ENCODE assay signal across 9 cellular contexts in genomic region chr5:35884125-35884788, GRCh38. TPM values are rescaled to one million over a fixed set of nuclear protein-coding genes. Genes with fewer than 3 reads are reported as not detected.
DNase-seq lines count a peak whose midpoint lies in the region; ATAC-seq and TF ChIP-seq lines count a peak whose summit lies in the region.
"Had no signal": no experiment of that assay in that cellular context is flagged by ENCODE, and none has a peak within 500 bp of the region (broad histone marks: within the 10 kb centered on the region; RNA-seq: fewer than 3 reads in every experiment).

No MANE protein-coding gene starts in this region.

- no peak overlapping the region for H3K4me3 Mint-ChIP-seq in activated CD4-positive, alpha-beta T cell treated with anti-CD3 and anti-CD28 coated beads, Interleukin-2, amount 10 ng/mL, durations not matched to agents 7 days and 5 days
- no peak overlapping the region for H3K4me3 Mint-ChIP-seq in activated CD8-positive, alpha-beta T cell treated with anti-CD3 and anti-CD28 coated beads, Interleukin-2, amount 10 ng/mL, durations not matched to agents 7 days and 5 days
- no peak overlapping the region for H3K4me3 Mint-ChIP-seq in naive B cell

- CTCF ChIA-PET in activated CD4-positive, alpha-beta T cell treated with anti-CD3 and anti-CD28 coated beads, Interleukin-2, amount 10 ng/mL, durations not matched to agents 7 days and 5 days (lab: Charles Lee), result interaction anchor here (0.7 kb wide), 1 partner anchor 42 kb away, joined by 3 read pairs; no protein-coding TSS in a partner anchor
- CTCF ChIA-PET in activated CD8-positive, alpha-beta T cell treated with anti-CD3 and anti-CD28 coated beads, Interleukin-2, amount 10 ng/mL, durations not matched to agents 7 days and 5 days (lab: Charles Lee), result no interaction called here

- peak overlapping the region; percentile 26 for H3K27ac Mint-ChIP-seq in activated CD4-positive, alpha-beta T cell treated with anti-CD3 and anti-CD28 coated beads, Interleukin-2, amount 10 ng/mL, durations not matched to agents 7 days and 5 days
- H3K27ac Mint-ChIP-seq in activated CD8-positive, alpha-beta T cell treated with anti-CD3 and anti-CD28 coated beads, Interleukin-2, amount 10 ng/mL, durations not matched to agents 7 days and 5 days, result no peak overlapping the region
- no peak overlapping the region for H3K27ac Mint-ChIP-seq in naive B cell

- no peak for DNase-seq in activated CD4-positive, alpha-beta T cell treated with anti-CD3 and anti-CD28 coated beads, Interleukin-2, amount 10 ng/mL, durations not matched to agents 7 days and 5 days
- DNase-seq in activated CD4-positive, alpha-beta T cell treated with anti-CD3 and anti-CD28 coated beads, Interleukin-2, amount 50 U/mL, for 1 hour, result no peak
- DNase-seq in HT1080 (ENCODE audit: low read depth), result peak; percentile 94
- no peak for DNase-seq in activated CD8-positive, alpha-beta T cell treated with anti-CD3 and anti-CD28 coated beads, Interleukin-2, amount 10 ng/mL, durations not matched to agents 7 days and 5 days
- no peak for DNase-seq in naive B cell
- no peak for DNase-seq in uterus
- no peak for DNase-seq in coronary artery (ENCODE audit: low spot score)
- no peak for DNase-seq in spleen

- TF ChIP-seq CTCF in uterus (IDR thresholded peaks at IDR 0.05) (no peak), coronary artery (IDR thresholded peaks at IDR 0.05) (no peak), spleen (IDR thresholded peaks at IDR 0.05 in 8 of 11, conservative IDR thresholded peaks at IDR 0.05 in 3 of 11) (no peak)

- intact Hi-C loops in uterus (cut with DNase I; ENCODE audit: low total_unique reads), result no loop called here
- intact Hi-C loops in spleen (cut with DNase I; ENCODE audit: low total_unique reads), result no loop called here

- H3K36me3 ChIP-seq in uterus (no peaks in the 10 kb centered on the region), spleen (no peaks in the 10 kb centered on the region)

- TF ChIP-seq POLR2A in uterus (IDR thresholded peaks at IDR 0.05) (no peak), spleen (IDR thresholded peaks at IDR 0.05) (no peak)

- no peaks in the 10 kb centered on the region for H3K4me1 ChIP-seq in uterus
- peaks cover 0 to 21% (median 7%) of the 10 kb centered on the region in 6 donors for H3K4me1 ChIP-seq in spleen

- peak; percentile 69 for ATAC-seq in activated CD8-positive, alpha-beta T cell treated with anti-CD3 and anti-CD28 coated beads, Interleukin-2, amount 10 ng/mL, durations not matched to agents 7 days and 5 days
- ATAC-seq in naive B cell (ENCODE audit: low read depth in 2 of 2), result peak; percentile 61 to 68

- H3K9me3 ChIP-seq in uterus (no peaks in the 10 kb centered on the region), spleen (no peaks in the 10 kb centered on the region)

- H3K4me3 ChIP-seq in uterus (no peak overlapping the region), coronary artery (no peak overlapping the region), spleen (no peak overlapping the region)

- no peaks in the 10 kb centered on the region for H3K9me3 Mint-ChIP-seq in activated CD4-positive, alpha-beta T cell treated with anti-CD3 and anti-CD28 coated beads, Interleukin-2, amount 10 ng/mL, durations not matched to agents 7 days and 5 days
- no peaks in the 10 kb centered on the region for H3K9me3 Mint-ChIP-seq in activated CD8-positive, alpha-beta T cell treated with anti-CD3 and anti-CD28 coated beads, Interleukin-2, amount 10 ng/mL, durations not matched to agents 7 days and 5 days (ENCODE audit: insufficient read depth)
- peaks cover 0 to 2% (median 0%) of the 10 kb centered on the region in 7 donors for H3K9me3 Mint-ChIP-seq in naive B cell

- peaks cover 36% of the 10 kb centered on the region for H3K36me3 Mint-ChIP-seq in activated CD4-positive, alpha-beta T cell treated with anti-CD3 and anti-CD28 coated beads, Interleukin-2, amount 10 ng/mL, durations not matched to agents 7 days and 5 days (ENCODE audit: low read depth)
- H3K36me3 Mint-ChIP-seq in activated CD8-positive, alpha-beta T cell treated with anti-CD3 and anti-CD28 coated beads, Interleukin-2, amount 10 ng/mL, durations not matched to agents 7 days and 5 days (ENCODE audit: low read depth), result peaks cover 21% of the 10 kb centered on the region
- H3K36me3 Mint-ChIP-seq in naive B cell, result no peaks in the 10 kb centered on the region

- peaks cover 44% of the 10 kb centered on the region for H3K4me1 Mint-ChIP-seq in activated CD4-positive, alpha-beta T cell treated with anti-CD3 and anti-CD28 coated beads, Interleukin-2, amount 10 ng/mL, durations not matched to agents 7 days and 5 days
- peaks cover 35% of the 10 kb centered on the region for H3K4me1 Mint-ChIP-seq in activated CD8-positive, alpha-beta T cell treated with anti-CD3 and anti-CD28 coated beads, Interleukin-2, amount 10 ng/mL, durations not matched to agents 7 days and 5 days (ENCODE audit: low read depth)
- peaks cover 7 to 15% (median 13%) of the 10 kb centered on the region in 3 donors for H3K4me1 Mint-ChIP-seq in naive B cell

- WGBS in spleen, 5 donors, result 21 to 39% (median 30%) methylated on average over 1 of the region's 1 CpG

- no peaks in the 10 kb centered on the region for H3K27me3 Mint-ChIP-seq in activated CD4-positive, alpha-beta T cell treated with anti-CD3 and anti-CD28 coated beads, Interleukin-2, amount 10 ng/mL, durations not matched to agents 7 days and 5 days
- no peaks in the 10 kb centered on the region for H3K27me3 Mint-ChIP-seq in activated CD8-positive, alpha-beta T cell treated with anti-CD3 and anti-CD28 coated beads, Interleukin-2, amount 10 ng/mL, durations not matched to agents 7 days and 5 days (ENCODE audit: low read depth)
- H3K27me3 Mint-ChIP-seq in naive B cell, result peaks cover 0 to 6% (median 0%) of the 10 kb centered on the region in 3 donors

- H3K27ac ChIP-seq in uterus (no peak overlapping the region), coronary artery (no peak overlapping the region), spleen (peak overlapping the region in 1 of 8 donors; percentile 12)
- H3K27ac ChIP-seq: C4-2B had no signal

- POLR2A ChIA-PET in activated CD4-positive, alpha-beta T cell treated with anti-CD3 and anti-CD28 coated beads, Interleukin-2, amount 10 ng/mL, durations not matched to agents 7 days and 5 days (lab: Charles Lee), result no interaction called here
- POLR2A ChIA-PET in activated CD8-positive, alpha-beta T cell treated with anti-CD3 and anti-CD28 coated beads, Interleukin-2, amount 10 ng/mL, durations not matched to agents 7 days and 5 days (lab: Charles Lee), result interaction anchor here (0.7 kb wide), 1 partner anchor 18 kb away, joined by 3 read pairs; no protein-coding TSS in a partner anchor

- no peaks in the 10 kb centered on the region for H3K27me3 ChIP-seq in uterus
- H3K27me3 ChIP-seq in spleen (replicated peaks in 1 of 7), result no peaks in the 10 kb centered on the region

RNA-seq across cellular contexts. Expression of gene IL7R, which starts 27.6 kb away (rescaled TPM):
- 100 to 1,000 TPM; 451 to 533 TPM for total RNA-seq in activated CD4-positive, alpha-beta T cell treated with anti-CD3 and anti-CD28 coated beads, Interleukin-2, amount 10 ng/mL, durations not matched to agents 7 days and 5 days
- 12.2 and 13.9 TPM in 2 replicates for total RNA-seq in HT1080 (2014; rRNA removed; shearing (Covaris generic))
- 7.3 and 12.6 TPM in 2 replicates for polyA plus RNA-seq in HT1080 (2015; cell fraction: cytosol; rRNA removed)
- polyA plus RNA-seq in HT1080 (2015; cell fraction: nucleus; rRNA removed), result 18.9 and 24.6 TPM in 2 replicates
- 10 to 100 TPM; 45.4 to 48.4 TPM for total RNA-seq in activated CD8-positive, alpha-beta T cell treated with anti-CD3 and anti-CD28 coated beads, Interleukin-2, amount 10 ng/mL, durations not matched to agents 7 days and 5 days
- polyA plus RNA-seq in naive B cell (ENCODE audit: low read depth in 6 of 6) (1 to 10 TPM in 5 of 6 donors, under 1 TPM in 1; 0.37 to 5.2 (median 2.2) TPM), spleen (10 to 100 TPM; 13.5 to 21.8 (median 16.3) TPM)
- total RNA-seq in uterus (1 to 10 TPM; 1.3 to 5.4 (median 3.8) TPM), spleen (100 to 1,000 TPM in 4 of 7 donors, 10 to 100 TPM in 3; 82.3 to 280 (median 130) TPM)

RNA-seq across cellular contexts. Expression of gene CAPSL, which starts 54.2 kb away (rescaled TPM):
- total RNA-seq in activated CD4-positive, alpha-beta T cell treated with anti-CD3 and anti-CD28 coated beads, Interleukin-2, amount 10 ng/mL, durations not matched to agents 7 days and 5 days, result not detected
- total RNA-seq in HT1080 (2014; rRNA removed; shearing (Covaris generic)), result 0.43 and 0.61 TPM in 2 replicates
- 0.21 TPM in 1 of 2 replicates, not detected in the other for polyA plus RNA-seq in HT1080 (2015; cell fraction: cytosol; rRNA removed)
- 0.28 TPM in 1 of 2 replicates, not detected in the other for polyA plus RNA-seq in HT1080 (2015; cell fraction: nucleus; rRNA removed)
- not detected for total RNA-seq in activated CD8-positive, alpha-beta T cell treated with anti-CD3 and anti-CD28 coated beads, Interleukin-2, amount 10 ng/mL, durations not matched to agents 7 days and 5 days
- polyA plus RNA-seq in naive B cell (ENCODE audit: low read depth in 6 of 6), result not detected
- 1 to 10 TPM in 2 of 4 donors, not detected in 2; 1.5 to 7.7 TPM for total RNA-seq in uterus
- not detected for total RNA-seq in spleen
- not detected for polyA plus RNA-seq in spleen
